ENCODE assay signal across 27 cellular contexts in genomic region chr17:55407641-55408566, GRCh38.
"Had no signal": no experiment of that assay in that cellular context is flagged by ENCODE, and none has a peak within 500 bp of the region (broad histone marks: within the 10 kb centered on the region; RNA-seq: fewer than 3 reads in every experiment).

No MANE protein-coding gene starts in this region.

- H3K27me3 Mint-ChIP-seq: activated naive CD8-positive, alpha-beta T cell treated with anti-CD3 and anti-CD28 coated beads for 36 hours; naive B cell; stimulated activated naive B cell treated with anti-CD40 and anti-IgM and Interleukin-4, amounts not matched to agents 10 μg/mL and 1 μg/mL and 100 μg/mL, for 72 hours had no signal

- H3K4me3 ChIP-seq: heart left ventricle, pancreas, psoas muscle, smooth muscle cell, stomach, suprapubic skin, tibial nerve had no signal

- H3K27ac Mint-ChIP-seq: activated naive CD8-positive, alpha-beta T cell treated with anti-CD3 and anti-CD28 coated beads for 36 hours; activated T-cell treated with anti-CD3 and anti-CD28 coated beads, Interleukin-2, amount 50 U/mL, for 72 hours; mesothelial cell of epicardium; stimulated activated naive B cell treated with anti-CD40 and anti-IgM and Interleukin-4, amounts not matched to agents 10 μg/mL and 1 μg/mL and 100 μg/mL, for 72 hours had no signal

- H3K27ac ChIP-seq: brain microvascular endothelial cell, foreskin keratinocyte, heart left ventricle, psoas muscle, stomach, suprapubic skin, tibial nerve had no signal

- H3K27me3 ChIP-seq: brain microvascular endothelial cell, foreskin keratinocyte, heart left ventricle, pancreas, stomach, suprapubic skin, tibial nerve had no signal

- H3K4me1 Mint-ChIP-seq: activated naive CD8-positive, alpha-beta T cell treated with anti-CD3 and anti-CD28 coated beads for 36 hours; neural crest cell had no signal

- H3K4me3 Mint-ChIP-seq: activated naive CD8-positive, alpha-beta T cell treated with anti-CD3 and anti-CD28 coated beads for 36 hours; activated T-cell treated with anti-CD3 and anti-CD28 coated beads, Interleukin-2, amount 50 U/mL, for 72 hours; mesothelial cell of epicardium; naive B cell; neural crest cell; stimulated activated naive B cell treated with anti-CD40 and anti-IgM and Interleukin-4, amounts not matched to agents 10 μg/mL and 1 μg/mL and 100 μg/mL, for 72 hours had no signal

- ATAC-seq: activated T-cell treated with anti-CD3 and anti-CD28 coated beads, Interleukin-2, amount 50 U/mL, for 72 hours; esophagus mucosa; foreskin keratinocyte; heart left ventricle; left ventricle myocardium superior; psoas muscle; stimulated activated naive B cell treated with anti-CD40 and anti-IgM and Interleukin-4, amounts not matched to agents 10 μg/mL and 1 μg/mL and 100 μg/mL, for 72 hours had no signal

- H3K4me1 ChIP-seq: foreskin keratinocyte, psoas muscle, stomach, suprapubic skin, tibial nerve had no signal

- H3K9me3 ChIP-seq: heart left ventricle, pancreas, psoas muscle, stomach, suprapubic skin, tibial nerve had no signal

- H3K36me3 ChIP-seq: pancreas had no signal

- DNase-seq: activated CD4-positive, alpha-beta T cell treated with anti-CD3 and anti-CD28 coated beads for 4 hours; activated CD4-positive, alpha-beta T cell treated with anti-CD3 and anti-CD28 coated beads, Interleukin-2, amount 50 U/mL, for 4 hours; activated naive CD4-positive, alpha-beta T cell treated with Interleukin-2 at 50 U/mL for 16 hours; activated naive CD8-positive, alpha-beta T cell treated with anti-CD3 and anti-CD28 coated beads for 36 hours; activated T-cell treated with anti-CD3 and anti-CD28 coated beads for 4 hours; activated T-cell treated with anti-CD3 and anti-CD28 coated beads, Interleukin-2, amount 50 U/mL, for 72 hours; amniotic stem cell; brain microvascular endothelial cell; cortex of kidney; foreskin keratinocyte; heart left ventricle; left ventricle myocardium superior; mammary epithelial cell; naive B cell; nucleus accumbens; pancreas; psoas muscle; stimulated activated CD4-positive, alpha-beta T cell treated with anti-CD3 and anti-CD28 coated beads, Interleukin-1b, Interleukin-23, amount 100 ng/mL, for 48 hours; stimulated activated naive B cell treated with anti-CD40 and anti-IgM and Interleukin-4, amounts not matched to agents 10 μg/mL and 1 μg/mL and 100 μg/mL, for 72 hours; stomach; T-helper 1 cell had no signal
